In genomic region chr20:20495719-20496474, GRCh38 we compare ENCODE assay signal across 2 cellular contexts.
TF ChIP-seq lines count a peak whose summit lies in the region.

No MANE protein-coding gene starts in this region.

TF ChIP-seq in IMR-90, 13 proteins besides CTCF, POLR2A, EP300 and RAD21 (continued from another document):
- TF ChIP-seq ELK1 (IDR thresholded peaks at IDR 0.05; ENCODE audit: borderline replicate concordance, low read depth, low read length) (no peak), RCOR1 (IDR thresholded peaks at IDR 0.05; ENCODE audit: insufficient replicate concordance, low read length) (no peak), FOS (IDR thresholded peaks at IDR 0.05; ENCODE audit: low read depth, low read length) (no peak), USF2 (IDR thresholded peaks at IDR 0.05; ENCODE audit: low read depth, low read length) (no peak), NFE2L2 (IDR thresholded peaks at IDR 0.05; ENCODE audit: low read depth, low read length) (no peak), CEBPB (IDR thresholded peaks at IDR 0.05; ENCODE audit: low read depth, low read length) (no peak), SMC3 (IDR thresholded peaks at IDR 0.05; ENCODE audit: low read depth, low read length) (no peak), MXI1 (IDR thresholded peaks at IDR 0.05; ENCODE audit: borderline replicate concordance, low read depth, low read length) (no peak), BHLHE40 (IDR thresholded peaks at IDR 0.05; ENCODE audit: low read depth, low read length) (no peak)

TF ChIP-seq in K562, 482 proteins besides CTCF, POLR2A, EP300 and RAD21:
- TF ChIP-seq ATF3 (IDR thresholded peaks at IDR 0.05) = 0 out of 2 replicates have a peak, but pooled peaks have one; percentile 34
- no peak for TF ChIP-seq ATF3 (CRISPR knock-in tag; conservative IDR thresholded peaks at IDR 0.05)
- no peak for TF ChIP-seq SMARCA5 (IDR thresholded peaks at IDR 0.05)
